In the genomic region with DNA sequence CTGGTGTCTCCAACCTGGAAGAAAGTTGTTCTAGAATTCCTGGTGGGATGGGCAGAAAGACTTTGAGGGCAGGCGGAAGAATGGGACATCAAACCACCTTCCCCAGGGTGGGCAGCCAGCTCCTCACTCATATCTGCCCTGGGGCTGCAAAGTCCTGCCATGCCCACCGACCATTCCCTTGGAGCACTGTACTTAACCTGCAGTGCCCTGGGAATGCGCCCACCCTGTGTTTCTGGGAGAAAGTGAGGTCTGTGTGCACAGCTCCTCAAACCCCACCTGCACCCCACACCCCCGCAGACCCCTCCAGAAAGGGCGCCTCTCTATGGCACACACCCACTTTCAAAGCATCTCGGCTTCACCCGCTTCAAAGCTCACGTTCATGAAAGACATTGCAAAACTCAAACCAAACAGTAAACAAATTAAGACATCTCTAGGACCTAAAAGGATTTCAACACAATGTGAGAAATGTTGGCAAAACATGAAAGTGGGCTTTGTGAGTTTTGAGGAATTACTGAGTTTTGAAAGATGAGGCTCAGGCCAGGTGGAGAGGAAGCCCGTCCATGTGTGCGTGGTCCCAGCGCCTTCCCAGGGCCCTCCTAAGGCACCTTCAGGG, we compare ENCODE assay signal across 29 cellular contexts. TPM values are rescaled to one million over a fixed set of nuclear protein-coding genes. Genes with fewer than 3 reads are reported as not detected.
"Had no signal": no experiment of that assay in that cellular context is flagged by ENCODE, and none has a peak within 500 bp of the region (broad histone marks: within the 10 kb centered on the region; RNA-seq: fewer than 3 reads in every experiment).

No MANE protein-coding gene starts in this region.

- H3K9me3 Mint-ChIP-seq: immature natural killer cell; nephron; stimulated activated memory B cell treated with anti-CD40 and anti-IgM and Interleukin-4, amounts not matched to agents 10 μg/mL and 1 μg/mL and 100 μg/mL, for 72 hours had no signal

- H3K27ac ChIP-seq: epithelial cell of prostate, esophagus muscularis mucosa, gastroesophageal sphincter, parathyroid adenoma, prostate gland, spleen, tibial artery, upper lobe of left lung, uterus had no signal

- H3K4me1 Mint-ChIP-seq: nephron had no signal

- H3K4me3 ChIP-seq: esophagus muscularis mucosa, gastroesophageal sphincter, prostate gland, spleen, tibial artery, upper lobe of left lung, uterus had no signal

- H3K4me1 ChIP-seq: parathyroid adenoma, prostate gland, uterus had no signal

- H3K27me3 ChIP-seq: uterus had no signal

- H3K4me3 Mint-ChIP-seq: immature natural killer cell; naive B cell; nephron; stimulated activated memory B cell treated with anti-CD40 and anti-IgM and Interleukin-4, amounts not matched to agents 10 μg/mL and 1 μg/mL and 100 μg/mL, for 72 hours; stimulated activated naive CD8-positive, alpha-beta T cell treated with anti-CD3 and anti-CD28 coated beads, Interleukin-15, Interleukin-2, amounts not matched to agents 100 ng/mL and 50 ng/mL, for 24 hours had no signal

- H3K9me3 ChIP-seq: esophagus muscularis mucosa, gastroesophageal sphincter, prostate gland, spleen, tibial artery, upper lobe of left lung, uterus had no signal

- H3K27ac Mint-ChIP-seq: naive B cell; nephron; stimulated activated memory B cell treated with anti-CD40 and anti-IgM and Interleukin-4, amounts not matched to agents 10 μg/mL and 1 μg/mL and 100 μg/mL, for 72 hours; stimulated activated naive CD8-positive, alpha-beta T cell treated with anti-CD3 and anti-CD28 coated beads, Interleukin-15, Interleukin-2, amounts not matched to agents 100 ng/mL and 50 ng/mL, for 24 hours had no signal

- ATAC-seq: gastroesophageal sphincter; left colon; sciatic nerve; stimulated activated memory B cell treated with anti-CD40 and anti-IgM and Interleukin-4, amounts not matched to agents 10 μg/mL and 1 μg/mL and 100 μg/mL, for 72 hours had no signal

- H3K27me3 Mint-ChIP-seq: stimulated activated naive CD8-positive, alpha-beta T cell treated with anti-CD3 and anti-CD28 coated beads, Interleukin-15, Interleukin-2, amounts not matched to agents 100 ng/mL and 50 ng/mL, for 24 hours had no signal

- DNase-seq: effector memory CD4-positive, alpha-beta T cell; foreskin fibroblast; immature natural killer cell; left colon; mesendoderm; naive B cell; spleen; stimulated activated CD4-positive, alpha-beta T cell treated with anti-CD3 and anti-CD28 coated beads, Interleukin-15, amount 100 ng/mL, for 24 hours; stimulated activated CD4-positive, alpha-beta T cell treated with anti-CD3 and anti-CD28 coated beads, Interleukin-1b, Interleukin-23, amount 100 ng/mL, for 48 hours; stimulated activated CD4-positive, alpha-beta T cell treated with anti-CD3 and anti-CD28 coated beads, Interleukin-4, amount 100 ng/mL, for 24 hours; tibial artery; upper lobe of left lung; uterus had no signal

- H3K36me3 Mint-ChIP-seq: immature natural killer cell; naive B cell; stimulated activated memory B cell treated with anti-CD40 and anti-IgM and Interleukin-4, amounts not matched to agents 10 μg/mL and 1 μg/mL and 100 μg/mL, for 72 hours had no signal

RNA-seq across cellular contexts. Expression of gene KRTAP10-1, which starts 25.1 kb away (rescaled TPM):
- total RNA-seq: esophagus muscularis mucosa, gastroesophageal sphincter, kidney epithelial cell, left colon, liver, lung microvascular endothelial cell, omental fat pad, prostate gland, renal cortical epithelial cell, sciatic nerve, skeletal muscle tissue, spleen, temporal lobe, upper lobe of left lung, uterus had no signal
- polyA plus RNA-seq: immature natural killer cell, liver, spleen had no signal

RNA-seq across cellular contexts. Expression of gene KRTAP10-2, which starts 36.5 kb away (rescaled TPM):
- total RNA-seq: esophagus muscularis mucosa, gastroesophageal sphincter, kidney epithelial cell, left colon, liver, lung microvascular endothelial cell, omental fat pad, prostate gland, renal cortical epithelial cell, sciatic nerve, skeletal muscle tissue, spleen, temporal lobe, upper lobe of left lung, uterus had no signal
- polyA plus RNA-seq: immature natural killer cell, liver, spleen had no signal

RNA-seq across cellular contexts. Expression of gene KRTAP10-3, which starts 43.7 kb away (rescaled TPM):
- total RNA-seq: esophagus muscularis mucosa, gastroesophageal sphincter, kidney epithelial cell, left colon, liver, lung microvascular endothelial cell, omental fat pad, prostate gland, renal cortical epithelial cell, sciatic nerve, skeletal muscle tissue, spleen, temporal lobe, upper lobe of left lung, uterus had no signal
- polyA plus RNA-seq: immature natural killer cell, liver, spleen had no signal

RNA-seq across cellular contexts. Expression of gene KRTAP10-4, which starts 58.7 kb away (rescaled TPM):
- total RNA-seq: esophagus muscularis mucosa, gastroesophageal sphincter, kidney epithelial cell, left colon, liver, lung microvascular endothelial cell, omental fat pad, prostate gland, renal cortical epithelial cell, sciatic nerve, skeletal muscle tissue, spleen, temporal lobe, upper lobe of left lung, uterus had no signal
- polyA plus RNA-seq: immature natural killer cell, liver, spleen had no signal
